Comparison of ENCODE assay signal across 19 cellular contexts in genomic region chr2:72112421-72112820, GRCh38. TPM values are rescaled to one million over a fixed set of nuclear protein-coding genes. Genes with fewer than 3 reads are reported as not detected.
A peak's percentile ranks its signal among the peaks of the same experiment; 100 is the strongest.
DNase-seq lines count a peak whose midpoint lies in the region; ATAC-seq and TF ChIP-seq lines count a peak whose summit lies in the region.
"Had no signal": no experiment of that assay in that cellular context is flagged by ENCODE, and none has a peak within 500 bp of the region (broad histone marks: within the 10 kb centered on the region; RNA-seq: fewer than 3 reads in every experiment).

No MANE protein-coding gene starts in this region.

- H3K9ac ChIP-seq in GM23248 = no peak overlapping the region

- H3K4me2 ChIP-seq in GM23248 (ENCODE audit: unreplicated experiment) = peak overlapping the region; percentile 28

- H3K79me2 ChIP-seq in GM23248 (ENCODE audit: insufficient read depth) = no peaks in the 10 kb centered on the region

- peak overlapping the region; percentile 3 for H3K4me3 Mint-ChIP-seq in endothelial cell (ENCODE audit: unreplicated experiment)
- H3K4me3 Mint-ChIP-seq in activated naive CD8-positive, alpha-beta T cell treated with anti-CD3 and anti-CD28 coated beads, Interleukin-2, amount 50 U/mL, for 24 hours = no peak overlapping the region
- H3K4me3 Mint-ChIP-seq: CD8-positive, alpha-beta memory T cell; neural crest cell; stimulated activated naive CD8-positive, alpha-beta T cell treated with anti-CD3 and anti-CD28 coated beads, Interleukin-15, Interleukin-2, amounts not matched to agents 100 ng/mL and 50 ng/mL, for 24 hours had no signal

- no peak overlapping the region for H3K4me3 ChIP-seq in GM23248
- H3K4me3 ChIP-seq: lung, Peyer's patch, skin epidermis had no signal

- DNase-seq in GM23248 (peak; percentile 83), RPMI7951 (ENCODE audit: low read depth) (peak; percentile 80), endothelial cell (ENCODE audit: low spot score) (no peak), renal cortical epithelial cell (ENCODE audit: low read depth) (peak; percentile 49), NCI-H2081 (lab: John Stamatoyannopoulos, UW) (no peak)
- DNase-seq in stimulated activated CD4-positive, alpha-beta T cell treated with anti-CD3 and anti-CD28 coated beads, Interleukin-12 subunit alpha, Interleukin-12 subunit beta, amount 100 ng/mL, for 4 hours = no peak
- DNase-seq in activated naive CD8-positive, alpha-beta T cell treated with anti-CD3 and anti-CD28 coated beads, Interleukin-2, amount 50 U/mL, for 24 hours = no peak
- DNase-seq: activated CD4-positive, alpha-beta T cell treated with anti-CD3 and anti-CD28 coated beads for 48 hours; activated gamma-delta T cell; CD8-positive, alpha-beta memory T cell; hippocampal formation; NCI-H187 treated with DMSO at 0.1 percent for 48 hours; NCI-H526; Peyer's patch; T-helper 2 cell had no signal

- H3K36me3 Mint-ChIP-seq in endothelial cell (ENCODE audit: low read depth, unreplicated experiment) = no peaks in the 10 kb centered on the region
- no peaks in the 10 kb centered on the region for H3K36me3 Mint-ChIP-seq in activated naive CD8-positive, alpha-beta T cell treated with anti-CD3 and anti-CD28 coated beads, Interleukin-2, amount 50 U/mL, for 24 hours (ENCODE audit: low read depth)
- H3K36me3 Mint-ChIP-seq: CD8-positive, alpha-beta memory T cell had no signal

- H3K27me3 Mint-ChIP-seq in endothelial cell (ENCODE audit: unreplicated experiment) = no peaks in the 10 kb centered on the region
- H3K27me3 Mint-ChIP-seq in activated naive CD8-positive, alpha-beta T cell treated with anti-CD3 and anti-CD28 coated beads, Interleukin-2, amount 50 U/mL, for 24 hours = peaks cover 3% of the 10 kb centered on the region

- H3K27ac ChIP-seq in GM23248 = no peak overlapping the region
- H3K27ac ChIP-seq: Peyer's patch had no signal

- ATAC-seq in activated naive CD8-positive, alpha-beta T cell treated with anti-CD3 and anti-CD28 coated beads, Interleukin-2, amount 50 U/mL, for 24 hours = no peak

- 35 to 39% methylated on average over 5 of the region's 5 CpGs for WGBS in GM23248 (ENCODE audit: low coverage in 1 of 2, low lambda C conversion rate in 2 of 2, missing lambda C conversion rate in 2 of 2), 2 experiments

- in situ Hi-C loops in GM23248 (cut with MboI) = no loop called here

- no peaks in the 10 kb centered on the region for H3K9me3 Mint-ChIP-seq in endothelial cell (ENCODE audit: unreplicated experiment)
- H3K9me3 Mint-ChIP-seq in activated naive CD8-positive, alpha-beta T cell treated with anti-CD3 and anti-CD28 coated beads, Interleukin-2, amount 50 U/mL, for 24 hours = no peaks in the 10 kb centered on the region
- H3K9me3 Mint-ChIP-seq: neural crest cell; stimulated activated naive CD8-positive, alpha-beta T cell treated with anti-CD3 and anti-CD28 coated beads, Interleukin-15, Interleukin-2, amounts not matched to agents 100 ng/mL and 50 ng/mL, for 24 hours had no signal

- H3K9me3 ChIP-seq in GM23248 (ENCODE audit: low read depth) = no peaks in the 10 kb centered on the region
- H3K9me3 ChIP-seq: Peyer's patch had no signal

- H3K4me1 Mint-ChIP-seq in endothelial cell (ENCODE audit: unreplicated experiment) = no peaks in the 10 kb centered on the region
- no peaks in the 10 kb centered on the region for H3K4me1 Mint-ChIP-seq in activated naive CD8-positive, alpha-beta T cell treated with anti-CD3 and anti-CD28 coated beads, Interleukin-2, amount 50 U/mL, for 24 hours
- H3K4me1 Mint-ChIP-seq: CD8-positive, alpha-beta memory T cell had no signal

- H3K4me1 ChIP-seq in GM23248 (ENCODE audit: insufficient read depth) = peaks cover 38% of the 10 kb centered on the region

- H3F3A ChIP-seq in GM23248 (ENCODE audit: insufficient read depth) = peaks cover 24% of the 10 kb centered on the region

- no peaks in the 10 kb centered on the region for H4K20me1 ChIP-seq in GM23248 (ENCODE audit: insufficient read depth)

- H3K27ac Mint-ChIP-seq in endothelial cell (ENCODE audit: unreplicated experiment) = no peak overlapping the region
- H3K27ac Mint-ChIP-seq in activated naive CD8-positive, alpha-beta T cell treated with anti-CD3 and anti-CD28 coated beads, Interleukin-2, amount 50 U/mL, for 24 hours = no peak overlapping the region
- H3K27ac Mint-ChIP-seq: CD8-positive, alpha-beta memory T cell; stimulated activated naive CD8-positive, alpha-beta T cell treated with anti-CD3 and anti-CD28 coated beads, Interleukin-15, Interleukin-2, amounts not matched to agents 100 ng/mL and 50 ng/mL, for 24 hours had no signal

- no peak for TF ChIP-seq CTCF in endothelial cell (IDR thresholded peaks at IDR 0.05; ENCODE audit: unreplicated experiment)

- no peaks in the 10 kb centered on the region for H3K27me3 ChIP-seq in GM23248 (replicated peaks; ENCODE audit: insufficient read depth)
- H3K27me3 ChIP-seq: Peyer's patch had no signal

- no peaks in the 10 kb centered on the region for H3K36me3 ChIP-seq in GM23248 (ENCODE audit: low read depth)
- H3K36me3 ChIP-seq: Peyer's patch had no signal

- H2AFZ ChIP-seq in GM23248 = no peak overlapping the region

- no peaks in the 10 kb centered on the region for H3K9me2 ChIP-seq in GM23248 (ENCODE audit: insufficient read depth)

RNA-seq across cellular contexts. Expression of gene CYP26B1, which starts 35.2 kb away (rescaled TPM):
- 0.25 and 0.32 TPM in 2 replicates for total RNA-seq in GM23248 (2014; rRNA removed; shearing (Covaris generic))
- polyA plus RNA-seq in GM23248 (2016; fragmentation: Nextera tagmentation; extraction: Ambion mirVana) = 0.23 and 0.33 TPM in 2 replicates
- 3.5 and 4.3 TPM in 2 replicates for total RNA-seq in RPMI7951 (2014; rRNA removed; shearing (Covaris generic))
- total RNA-seq in endothelial cell (ENCODE audit: unreplicated experiment) (1.2 TPM), renal cortical epithelial cell (0.10 TPM in 1 of 2 replicates, not detected in the other)
- total RNA-seq: CD8-positive, alpha-beta memory T cell had no signal
- polyA plus RNA-seq: CD8-positive, alpha-beta memory T cell had no signal

Comparison
In these comparisons a context has a peak if more than half of its experiments do, and no peak if none do; other contexts are left out.
1. DNase-seq: peak in GM23248 (single experiment), RPMI7951 (single experiment) and renal cortical epithelial cell (single experiment); none in endothelial cell (single experiment), NCI-H2081 (0 of 2), stimulated activated CD4-positive, alpha-beta T cell treated with anti-CD3 and anti-CD28 coated beads, Interleukin-12 subunit alpha, Interleukin-12 subunit beta, amount 100 ng/mL, for 4 hours (single experiment) and activated naive CD8-positive, alpha-beta T cell treated with anti-CD3 and anti-CD28 coated beads, Interleukin-2, amount 50 U/mL, for 24 hours (single experiment).